Comparison of ENCODE assay signal across 1 cellular context in the genomic region with DNA sequence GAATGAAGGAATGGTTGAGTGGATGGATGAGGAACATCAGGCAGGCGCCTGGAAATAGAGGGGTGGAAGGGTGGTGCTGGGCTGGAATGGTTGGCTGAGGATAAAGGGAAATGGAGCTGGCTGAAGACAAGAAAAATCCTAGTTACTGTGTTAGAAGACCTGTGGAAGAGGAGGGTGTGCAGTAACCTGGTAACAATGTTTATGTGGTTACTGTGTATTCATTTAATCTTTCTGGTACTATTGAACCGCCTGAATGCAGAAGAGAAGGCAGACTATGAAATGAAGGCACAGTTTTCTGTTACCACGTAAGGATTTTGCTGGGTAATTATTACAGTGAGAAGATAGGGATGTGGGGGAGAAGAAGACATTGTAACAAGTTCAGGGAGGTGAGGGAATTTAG.
TF ChIP-seq lines count a peak whose summit lies in the region.

No MANE protein-coding gene starts in this region.

TF ChIP-seq in H1, 55 proteins besides CTCF, POLR2A, EP300 and RAD21 (continued from another document):
- TF ChIP-seq BACH1 (IDR thresholded peaks at IDR 0.05; ENCODE audit: low read length), result no peak
- TF ChIP-seq GABPA (IDR thresholded peaks at IDR 0.05; ENCODE audit: borderline replicate concordance, insufficient read depth, low read length), result no peak
- no peak for TF ChIP-seq CEBPB (IDR thresholded peaks at IDR 0.05; ENCODE audit: low read depth, low read length)
- no peak for TF ChIP-seq RBBP5 (IDR thresholded peaks at IDR 0.05; ENCODE audit: borderline replicate concordance, low read depth, low read length)
- no peak for TF ChIP-seq SP4 (IDR thresholded peaks at IDR 0.05; ENCODE audit: low read length)
- TF ChIP-seq KDM4A (IDR thresholded peaks at IDR 0.05; ENCODE audit: low read depth, low read length, severe bottlenecking), result no peak
- TF ChIP-seq, protein P1, sequence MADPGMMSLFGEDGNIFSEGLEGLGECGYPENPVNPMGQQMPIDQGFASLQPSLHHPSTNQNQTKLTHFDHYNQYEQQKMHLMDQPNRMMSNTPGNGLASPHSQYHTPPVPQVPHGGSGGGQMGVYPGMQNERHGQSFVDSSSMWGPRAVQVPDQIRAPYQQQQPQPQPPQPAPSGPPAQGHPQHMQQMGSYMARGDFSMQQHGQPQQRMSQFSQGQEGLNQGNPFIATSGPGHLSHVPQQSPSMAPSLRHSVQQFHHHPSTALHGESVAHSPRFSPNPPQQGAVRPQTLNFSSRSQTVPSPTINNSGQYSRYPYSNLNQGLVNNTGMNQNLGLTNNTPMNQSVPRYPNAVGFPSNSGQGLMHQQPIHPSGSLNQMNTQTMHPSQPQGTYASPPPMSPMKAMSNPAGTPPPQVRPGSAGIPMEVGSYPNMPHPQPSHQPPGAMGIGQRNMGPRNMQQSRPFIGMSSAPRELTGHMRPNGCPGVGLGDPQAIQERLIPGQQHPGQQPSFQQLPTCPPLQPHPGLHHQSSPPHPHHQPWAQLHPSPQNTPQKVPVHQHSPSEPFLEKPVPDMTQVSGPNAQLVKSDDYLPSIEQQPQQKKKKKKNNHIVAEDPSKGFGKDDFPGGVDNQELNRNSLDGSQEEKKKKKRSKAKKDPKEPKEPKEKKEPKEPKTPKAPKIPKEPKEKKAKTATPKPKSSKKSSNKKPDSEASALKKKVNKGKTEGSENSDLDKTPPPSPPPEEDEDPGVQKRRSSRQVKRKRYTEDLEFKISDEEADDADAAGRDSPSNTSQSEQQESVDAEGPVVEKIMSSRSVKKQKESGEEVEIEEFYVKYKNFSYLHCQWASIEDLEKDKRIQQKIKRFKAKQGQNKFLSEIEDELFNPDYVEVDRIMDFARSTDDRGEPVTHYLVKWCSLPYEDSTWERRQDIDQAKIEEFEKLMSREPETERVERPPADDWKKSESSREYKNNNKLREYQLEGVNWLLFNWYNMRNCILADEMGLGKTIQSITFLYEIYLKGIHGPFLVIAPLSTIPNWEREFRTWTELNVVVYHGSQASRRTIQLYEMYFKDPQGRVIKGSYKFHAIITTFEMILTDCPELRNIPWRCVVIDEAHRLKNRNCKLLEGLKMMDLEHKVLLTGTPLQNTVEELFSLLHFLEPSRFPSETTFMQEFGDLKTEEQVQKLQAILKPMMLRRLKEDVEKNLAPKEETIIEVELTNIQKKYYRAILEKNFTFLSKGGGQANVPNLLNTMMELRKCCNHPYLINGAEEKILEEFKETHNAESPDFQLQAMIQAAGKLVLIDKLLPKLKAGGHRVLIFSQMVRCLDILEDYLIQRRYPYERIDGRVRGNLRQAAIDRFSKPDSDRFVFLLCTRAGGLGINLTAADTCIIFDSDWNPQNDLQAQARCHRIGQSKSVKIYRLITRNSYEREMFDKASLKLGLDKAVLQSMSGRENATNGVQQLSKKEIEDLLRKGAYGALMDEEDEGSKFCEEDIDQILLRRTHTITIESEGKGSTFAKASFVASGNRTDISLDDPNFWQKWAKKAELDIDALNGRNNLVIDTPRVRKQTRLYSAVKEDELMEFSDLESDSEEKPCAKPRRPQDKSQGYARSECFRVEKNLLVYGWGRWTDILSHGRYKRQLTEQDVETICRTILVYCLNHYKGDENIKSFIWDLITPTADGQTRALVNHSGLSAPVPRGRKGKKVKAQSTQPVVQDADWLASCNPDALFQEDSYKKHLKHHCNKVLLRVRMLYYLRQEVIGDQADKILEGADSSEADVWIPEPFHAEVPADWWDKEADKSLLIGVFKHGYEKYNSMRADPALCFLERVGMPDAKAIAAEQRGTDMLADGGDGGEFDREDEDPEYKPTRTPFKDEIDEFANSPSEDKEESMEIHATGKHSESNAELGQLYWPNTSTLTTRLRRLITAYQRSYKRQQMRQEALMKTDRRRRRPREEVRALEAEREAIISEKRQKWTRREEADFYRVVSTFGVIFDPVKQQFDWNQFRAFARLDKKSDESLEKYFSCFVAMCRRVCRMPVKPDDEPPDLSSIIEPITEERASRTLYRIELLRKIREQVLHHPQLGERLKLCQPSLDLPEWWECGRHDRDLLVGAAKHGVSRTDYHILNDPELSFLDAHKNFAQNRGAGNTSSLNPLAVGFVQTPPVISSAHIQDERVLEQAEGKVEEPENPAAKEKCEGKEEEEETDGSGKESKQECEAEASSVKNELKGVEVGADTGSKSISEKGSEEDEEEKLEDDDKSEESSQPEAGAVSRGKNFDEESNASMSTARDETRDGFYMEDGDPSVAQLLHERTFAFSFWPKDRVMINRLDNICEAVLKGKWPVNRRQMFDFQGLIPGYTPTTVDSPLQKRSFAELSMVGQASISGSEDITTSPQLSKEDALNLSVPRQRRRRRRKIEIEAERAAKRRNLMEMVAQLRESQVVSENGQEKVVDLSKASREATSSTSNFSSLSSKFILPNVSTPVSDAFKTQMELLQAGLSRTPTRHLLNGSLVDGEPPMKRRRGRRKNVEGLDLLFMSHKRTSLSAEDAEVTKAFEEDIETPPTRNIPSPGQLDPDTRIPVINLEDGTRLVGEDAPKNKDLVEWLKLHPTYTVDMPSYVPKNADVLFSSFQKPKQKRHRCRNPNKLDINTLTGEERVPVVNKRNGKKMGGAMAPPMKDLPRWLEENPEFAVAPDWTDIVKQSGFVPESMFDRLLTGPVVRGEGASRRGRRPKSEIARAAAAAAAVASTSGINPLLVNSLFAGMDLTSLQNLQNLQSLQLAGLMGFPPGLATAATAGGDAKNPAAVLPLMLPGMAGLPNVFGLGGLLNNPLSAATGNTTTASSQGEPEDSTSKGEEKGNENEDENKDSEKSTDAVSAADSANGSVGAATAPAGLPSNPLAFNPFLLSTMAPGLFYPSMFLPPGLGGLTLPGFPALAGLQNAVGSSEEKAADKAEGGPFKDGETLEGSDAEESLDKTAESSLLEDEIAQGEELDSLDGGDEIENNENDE (IDR thresholded peaks at IDR 0.05; ENCODE audit: insufficient replicate concordance, low read length), result no peak
- no peak for TF ChIP-seq NANOG (IDR thresholded peaks at IDR 0.05; ENCODE audit: insufficient read depth, low read depth, low read length, poor library complexity, severe bottlenecking)
- no peak for TF ChIP-seq SIX5 (IDR thresholded peaks at IDR 0.05; ENCODE audit: low read depth, low read length)
- no peak for TF ChIP-seq JUND (IDR thresholded peaks at IDR 0.05; ENCODE audit: low read length)
- TF ChIP-seq MAX (IDR thresholded peaks at IDR 0.05), result no peak
- no peak for TF ChIP-seq SIRT6 (IDR thresholded peaks at IDR 0.05; ENCODE audit: low read length)
- no peak for TF ChIP-seq PHF8 (conservative IDR thresholded peaks at IDR 0.05; ENCODE audit: low read depth, low read length)
- TF ChIP-seq RFX5 (IDR thresholded peaks at IDR 0.05; ENCODE audit: borderline replicate concordance, low read depth, low read length), result no peak
TF ChIP-seq in H1: peak in this region for 0.
